Comparison of ENCODE assay signal across 13 cellular contexts in genomic region chr20:53208110-53208908, GRCh38.
DNase-seq lines count a peak whose midpoint lies in the region; ATAC-seq, FAIRE-seq and TF ChIP-seq lines count a peak whose summit lies in the region.
"Had no signal": no experiment of that assay in that cellular context is flagged by ENCODE, and none has a peak within 500 bp of the region (broad histone marks: within the 10 kb centered on the region; RNA-seq: fewer than 3 reads in every experiment).

No MANE protein-coding gene starts in this region.

- CTCF ChIA-PET in T-cell (lab: Charles Lee), result interaction anchor here (0.6 to 1.1 kb wide), 8 partner anchors 8 to 979 kb away, joined by 3 to 5 read pairs (median 4); no protein-coding TSS in a partner anchor
- CTCF ChIA-PET in K562 (lab: Yijun Ruan, JAX; ENCODE audit: low intra/inter-chr PET ratio), result no interaction called here

- WGBS in K562 (ENCODE audit: insufficient coverage, low coverage, missing lambda C conversion rate), result 8% methylated on average over 12 of the region's 12 CpGs

- H3K9me1 ChIP-seq in K562 (ENCODE audit: control insufficient read depth, insufficient read depth, low read length), result no peaks in the 10 kb centered on the region

- H3K27me3 ChIP-seq in K562 (ENCODE audit: control insufficient read depth in 2 of 2, insufficient read depth in 2 of 2, low read length in 2 of 2), result peaks cover 0 to 6% of the 10 kb centered on the region in 2 experiments; a peak in 1 of 5 replicates

- H3K36me3 ChIP-seq in K562 (ENCODE audit: control insufficient read depth, insufficient read depth, low read length), result no peaks in the 10 kb centered on the region
- H3K36me3 ChIP-seq in mucosa of descending colon (ENCODE audit: low read depth), result no peaks in the 10 kb centered on the region

- H4K20me1 ChIP-seq in K562 (replicated peaks; ENCODE audit: control insufficient read depth, insufficient read depth, low read length), result no peaks in the 10 kb centered on the region

- H3K9me3 ChIP-seq in K562 (replicated peaks; ENCODE audit: control insufficient read depth, insufficient read depth, low read depth, low read length), result no peaks in the 10 kb centered on the region
- no peaks in the 10 kb centered on the region for H3K9me3 ChIP-seq in mucosa of descending colon

- POLR2A ChIA-PET in T-cell (lab: Charles Lee) (interaction anchor here in 1 of 2 donors (0.6 kb wide), 1 partner anchor 941 kb away, joined by 8 read pairs; no protein-coding TSS in a partner anchor), K562 (lab: Yijun Ruan, JAX) (interaction anchor here (0.6 to 1.3 kb wide), 5 partner anchors 10 to 679 kb away, joined by 3 read pairs; no protein-coding TSS in a partner anchor)

- H3K4me3 Mint-ChIP-seq in T-cell, result peak overlapping the region; percentile 37 to 46 (median 44)
- no peak overlapping the region for H3K4me3 Mint-ChIP-seq in type B pancreatic cell
- H3K4me3 Mint-ChIP-seq in stimulated activated effector memory CD8-positive, alpha-beta T cell treated with anti-CD3 and anti-CD28 coated beads, Interleukin-12 subunit alpha, Interleukin-12 subunit beta, amount 100 ng/mL, for 72 hours, result no peak overlapping the region
- H3K4me3 Mint-ChIP-seq: memory B cell; stimulated activated memory B cell treated with anti-CD40 and anti-IgM and Interleukin-4, amounts not matched to agents 10 μg/mL and 1 μg/mL and 100 μg/mL, for 72 hours had no signal

- peak; percentile 57 to 87 (median 83) for ATAC-seq in T-cell (replicated peaks in 1 of 4)
- ATAC-seq in K562, result peak; percentile 83
- no peak for ATAC-seq in stimulated activated effector memory CD8-positive, alpha-beta T cell treated with anti-CD3 and anti-CD28 coated beads, Interleukin-12 subunit alpha, Interleukin-12 subunit beta, amount 100 ng/mL, for 72 hours
- ATAC-seq in GM19463 (IDR thresholded peaks at IDR 0.05; ENCODE audit: unreplicated experiment), result no peak
- no peak for ATAC-seq in mucosa of descending colon
- ATAC-seq: stimulated activated memory B cell treated with anti-CD40 and anti-IgM and Interleukin-4, amounts not matched to agents 10 μg/mL and 1 μg/mL and 100 μg/mL, for 72 hours had no signal

- no peak overlapping the region; a peak in 1 of 4 replicates for H3K9ac ChIP-seq in K562 (ENCODE audit: insufficient read depth in 1 of 2, low read depth in 2 of 2, low read length in 2 of 2)

- peak; percentile 18 for DNase-seq in activated T-cell treated with anti-CD3 and anti-CD28 coated beads, Interleukin-2, amount 50 U/mL, for 1 hour
- DNase-seq in activated T-cell treated with anti-CD3 and anti-CD28 coated beads for 4 hours (no peak), T-cell (peak in 23 of 34 experiments; percentile 2 to 37 (median 10)), K562 (ENCODE audit: extremely low read depth in 1 of 4, low spot score in 3 of 4) (peak; percentile 20 to 48 (median 32)), type B pancreatic cell (ENCODE audit: extremely low spot score, unreplicated experiment) (no peak), mucosa of descending colon (no peak)
- DNase-seq in stimulated activated effector memory CD8-positive, alpha-beta T cell treated with anti-CD3 and anti-CD28 coated beads, Interleukin-12 subunit alpha, Interleukin-12 subunit beta, amount 100 ng/mL, for 72 hours (ENCODE audit: low spot score in 2 of 2), result no peak
- DNase-seq: NCI-H774 had no signal

- peak in 1 of 2 experiments; percentile 51; a peak in 2 of 4 replicates for TF ChIP-seq RAD21 in K562 (CRISPR knock-in tag; conservative IDR thresholded peaks at IDR 0.05 in 1 of 2, IDR thresholded peaks at IDR 0.05 in 1 of 2)

- BruUV-seq in K562 (replicated peaks; lab: Mats Ljungman, UMichigan), result no TSS peak

- H3K4me1 Mint-ChIP-seq in T-cell (peaks cover 16 to 40% (median 21%) of the 10 kb centered on the region in 3 donors), type B pancreatic cell (ENCODE audit: unreplicated experiment) (peaks cover 19% of the 10 kb centered on the region)
- H3K4me1 Mint-ChIP-seq in stimulated activated effector memory CD8-positive, alpha-beta T cell treated with anti-CD3 and anti-CD28 coated beads, Interleukin-12 subunit alpha, Interleukin-12 subunit beta, amount 100 ng/mL, for 72 hours, result peaks cover 10% of the 10 kb centered on the region
- H3K4me1 Mint-ChIP-seq: memory B cell; stimulated activated memory B cell treated with anti-CD40 and anti-IgM and Interleukin-4, amounts not matched to agents 10 μg/mL and 1 μg/mL and 100 μg/mL, for 72 hours had no signal

- H3K4me3 ChIP-seq in K562, result no peak overlapping the region
- no peak overlapping the region for H3K4me3 ChIP-seq in mucosa of descending colon

- no peaks in the 10 kb centered on the region for H3K79me2 ChIP-seq in K562 (ENCODE audit: control insufficient read depth, insufficient read depth, low read length)

- H3K27me3 Mint-ChIP-seq in T-cell, result peaks cover 1 to 7% of the 10 kb centered on the region in 2 donors
- H3K27me3 Mint-ChIP-seq in type B pancreatic cell, result peaks cover 6% of the 10 kb centered on the region
- H3K27me3 Mint-ChIP-seq: memory B cell; stimulated activated memory B cell treated with anti-CD40 and anti-IgM and Interleukin-4, amounts not matched to agents 10 μg/mL and 1 μg/mL and 100 μg/mL, for 72 hours had no signal

- H2AFZ ChIP-seq in K562 (ENCODE audit: low read depth, low read length), result peak overlapping the region; percentile 40

- no peak for TF ChIP-seq EP300 in K562 (IDR thresholded peaks at IDR 0.05; ENCODE audit: low read length)

- TF ChIP-seq POLR2A in K562 (conservative IDR thresholded peaks at IDR 0.05), result no peak

- H3K4me2 ChIP-seq in K562 (ENCODE audit: insufficient read depth, low read length), result peak overlapping the region; percentile 39; the same call in 1 of the 2 replicates

- H3K9me3 Mint-ChIP-seq in T-cell (no peaks in the 10 kb centered on the region), type B pancreatic cell (no peaks in the 10 kb centered on the region)
- no peaks in the 10 kb centered on the region for H3K9me3 Mint-ChIP-seq in stimulated activated effector memory CD8-positive, alpha-beta T cell treated with anti-CD3 and anti-CD28 coated beads, Interleukin-12 subunit alpha, Interleukin-12 subunit beta, amount 100 ng/mL, for 72 hours
- H3K9me3 Mint-ChIP-seq: memory B cell; stimulated activated memory B cell treated with anti-CD40 and anti-IgM and Interleukin-4, amounts not matched to agents 10 μg/mL and 1 μg/mL and 100 μg/mL, for 72 hours had no signal

- H3K27ac ChIP-seq in K562 (ENCODE audit: extremely low read depth, low read depth, low read length), result no peak overlapping the region

- H3K27ac Mint-ChIP-seq in T-cell (peak overlapping the region; percentile 76 to 82), type B pancreatic cell (no peak overlapping the region)
- no peak overlapping the region for H3K27ac Mint-ChIP-seq in stimulated activated effector memory CD8-positive, alpha-beta T cell treated with anti-CD3 and anti-CD28 coated beads, Interleukin-12 subunit alpha, Interleukin-12 subunit beta, amount 100 ng/mL, for 72 hours
- H3K27ac Mint-ChIP-seq: memory B cell; stimulated activated memory B cell treated with anti-CD40 and anti-IgM and Interleukin-4, amounts not matched to agents 10 μg/mL and 1 μg/mL and 100 μg/mL, for 72 hours had no signal

- H3K4me1 ChIP-seq in K562 (replicated peaks in 1 of 2; ENCODE audit: control insufficient read depth in 2 of 2, insufficient read depth in 2 of 2, low read length in 2 of 2) (peaks cover 0 to 2% of the 10 kb centered on the region in 2 experiments; a peak in 2 of 5 replicates), mucosa of descending colon (ENCODE audit: low read depth) (no peaks in the 10 kb centered on the region)

- in situ Hi-C loops in K562 (cut with MboI), result no loop called here

- TF ChIP-seq CTCF in K562 (IDR thresholded peaks at IDR 0.05 in 2 of 3, conservative IDR thresholded peaks at IDR 0.05 in 1 of 3; ENCODE audit: insufficient read depth in 2 of 3, low read depth in 1 of 3, low read length in 3 of 3) (peak; percentile 62 to 68 (median 63)), type B pancreatic cell (conservative IDR thresholded peaks at IDR 0.05) (peak; percentile 51), mucosa of descending colon (IDR thresholded peaks at IDR 0.05) (no peak)

- H3K36me3 Mint-ChIP-seq in T-cell (no peaks in the 10 kb centered on the region), type B pancreatic cell (peaks cover 3% of the 10 kb centered on the region)
- H3K36me3 Mint-ChIP-seq in stimulated activated effector memory CD8-positive, alpha-beta T cell treated with anti-CD3 and anti-CD28 coated beads, Interleukin-12 subunit alpha, Interleukin-12 subunit beta, amount 100 ng/mL, for 72 hours, result no peaks in the 10 kb centered on the region
- H3K36me3 Mint-ChIP-seq: memory B cell; stimulated activated memory B cell treated with anti-CD40 and anti-IgM and Interleukin-4, amounts not matched to agents 10 μg/mL and 1 μg/mL and 100 μg/mL, for 72 hours had no signal

- FAIRE-seq in K562 (lab: Jason Lieb, UNC), result no peak
- FAIRE-seq: bronchial epithelial cell, GM12891 had no signal

- intact Hi-C loops in K562 (cut with micrococcal nuclease), result loop anchor here (5.0 to 10.0 kb wide), 3 partner anchors 339 to 856 kb away; no protein-coding TSS in a partner anchor
- intact Hi-C loops in mucosa of descending colon (cut with DNase I, micrococcal nuclease), result no loop called here

TF ChIP-seq in K562, 482 proteins besides CTCF, POLR2A, EP300 and RAD21:
- TF ChIP-seq CEBPB (tag; IDR thresholded peaks at IDR 0.05), result no peak
- peak; percentile 40; the same call in 1 of the 2 replicates for TF ChIP-seq SPI1 (IDR thresholded peaks at IDR 0.05; ENCODE audit: borderline replicate concordance, low read depth, low read length)
- TF ChIP-seq ZNF79 (CRISPR knock-in tag; IDR thresholded peaks at IDR 0.05; ENCODE audit: low read depth), result no peak

Comparison
In these comparisons a context has a peak if more than half of its experiments do, and no peak if none do; other contexts are left out.
1. DNase-seq: peak in activated T-cell treated with anti-CD3 and anti-CD28 coated beads, Interleukin-2, amount 50 U/mL, for 1 hour (single experiment), T-cell (23 of 34) and K562 (4 of 4); none in activated T-cell treated with anti-CD3 and anti-CD28 coated beads for 4 hours (single experiment), type B pancreatic cell (single experiment), stimulated activated effector memory CD8-positive, alpha-beta T cell treated with anti-CD3 and anti-CD28 coated beads, Interleukin-12 subunit alpha, Interleukin-12 subunit beta, amount 100 ng/mL, for 72 hours (0 of 2) and mucosa of descending colon (0 of 3).
2. ATAC-seq: peak in T-cell (4 of 4) and K562 (single experiment); none in stimulated activated effector memory CD8-positive, alpha-beta T cell treated with anti-CD3 and anti-CD28 coated beads, Interleukin-12 subunit alpha, Interleukin-12 subunit beta, amount 100 ng/mL, for 72 hours (single experiment), GM19463 (single experiment) and mucosa of descending colon (single experiment).
3. H3K27ac Mint-ChIP-seq: peak in T-cell (2 of 2); none in type B pancreatic cell (single experiment) and stimulated activated effector memory CD8-positive, alpha-beta T cell treated with anti-CD3 and anti-CD28 coated beads, Interleukin-12 subunit alpha, Interleukin-12 subunit beta, amount 100 ng/mL, for 72 hours (single experiment).
4. H3K4me3 Mint-ChIP-seq: peak in T-cell (3 of 3); none in type B pancreatic cell (single experiment) and stimulated activated effector memory CD8-positive, alpha-beta T cell treated with anti-CD3 and anti-CD28 coated beads, Interleukin-12 subunit alpha, Interleukin-12 subunit beta, amount 100 ng/mL, for 72 hours (single experiment).